10 cellular contexts compared by ENCODE assay signal in the genomic region with DNA sequence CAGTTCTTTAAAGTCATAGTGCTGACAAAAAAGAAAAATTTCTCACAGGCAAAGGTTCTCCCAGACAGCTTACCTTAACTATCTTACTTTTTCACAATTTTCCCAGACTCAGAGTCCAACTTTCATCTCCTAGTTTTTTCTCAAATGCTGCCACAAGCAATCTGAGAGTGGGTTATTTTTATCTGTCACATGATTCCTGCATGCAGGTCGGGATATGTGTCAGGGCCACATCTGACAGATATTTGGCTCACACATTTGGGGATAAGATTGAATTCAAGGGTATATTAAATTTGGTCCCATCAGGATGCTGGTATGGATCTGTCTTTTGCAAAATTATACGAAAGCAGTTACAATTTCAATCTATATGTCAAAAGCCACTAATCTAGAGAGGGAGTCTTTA.
"Had no signal": no experiment of that assay in that cellular context is flagged by ENCODE, and none has a peak within 500 bp of the region (broad histone marks: within the 10 kb centered on the region; RNA-seq: fewer than 3 reads in every experiment).

No MANE protein-coding gene starts in this region.

- H3K9me3 ChIP-seq: colonic mucosa, left lung had no signal

- H3K4me3 ChIP-seq: colonic mucosa, hepatocyte, left lung had no signal

- H3K4me2 ChIP-seq: hepatocyte had no signal

- H3K36me3 ChIP-seq: colonic mucosa had no signal

- H3K4me1 ChIP-seq: colonic mucosa had no signal

- DNase-seq: activated naive CD4-positive, alpha-beta T cell; activated T-cell treated with anti-CD3 and anti-CD28 coated beads for 4 hours; aorta; colonic mucosa; left lung; mesendoderm; SW 1271 had no signal

- ATAC-seq: left lung; stimulated activated memory B cell treated with anti-CD40 and anti-IgM and Interleukin-4, amounts not matched to agents 10 μg/mL and 1 μg/mL and 100 μg/mL, for 72 hours had no signal

- H3K27me3 ChIP-seq: colonic mucosa, hepatocyte, left lung had no signal

- H3K27ac Mint-ChIP-seq: stimulated activated memory B cell treated with anti-CD40 and anti-IgM and Interleukin-4, amounts not matched to agents 10 μg/mL and 1 μg/mL and 100 μg/mL, for 72 hours; T-helper 2 cell treated with Interferon-gamma antibody and Interleukin-4, amounts not matched to agents 5 μg/mL and 100 μg/mL, for 36 hours had no signal

- H3K27ac ChIP-seq: colonic mucosa, hepatocyte, left lung had no signal

- H3K27me3 Mint-ChIP-seq: stimulated activated memory B cell treated with anti-CD40 and anti-IgM and Interleukin-4, amounts not matched to agents 10 μg/mL and 1 μg/mL and 100 μg/mL, for 72 hours had no signal

- H3K9me3 Mint-ChIP-seq: stimulated activated memory B cell treated with anti-CD40 and anti-IgM and Interleukin-4, amounts not matched to agents 10 μg/mL and 1 μg/mL and 100 μg/mL, for 72 hours; T-helper 2 cell treated with Interferon-gamma antibody and Interleukin-4, amounts not matched to agents 5 μg/mL and 100 μg/mL, for 36 hours had no signal

- H3K4me3 Mint-ChIP-seq: stimulated activated memory B cell treated with anti-CD40 and anti-IgM and Interleukin-4, amounts not matched to agents 10 μg/mL and 1 μg/mL and 100 μg/mL, for 72 hours; T-helper 2 cell treated with Interferon-gamma antibody and Interleukin-4, amounts not matched to agents 5 μg/mL and 100 μg/mL, for 36 hours had no signal
